Comparison of ENCODE assay signal across 9 cellular contexts in genomic region chrX:57821703-57822375, GRCh38.
DNase-seq lines count a peak whose midpoint lies in the region; ATAC-seq, FAIRE-seq and TF ChIP-seq lines count a peak whose summit lies in the region.
"Had no signal": no experiment of that assay in that cellular context is flagged by ENCODE, and none has a peak within 500 bp of the region (broad histone marks: within the 10 kb centered on the region; RNA-seq: fewer than 3 reads in every experiment).

No MANE protein-coding gene starts in this region.

- no peak for TF ChIP-seq POLR2A in breast epithelium (IDR thresholded peaks at IDR 0.05)

- DNase-seq in DMS 273 treated with DMSO at 0.1 percent for 48 hours (lab: John Stamatoyannopoulos, UW) (peak; percentile 13), LHCN-M2 (ENCODE audit: low read depth) (peak; percentile 66), PC-9 (peak in 1 of 2 experiments; percentile 6), breast epithelium (ENCODE audit: low spot score in 2 of 2) (peak in 1 of 2 donors; percentile 17)
- peak; percentile 11 to 13 for DNase-seq in stimulated activated naive CD8-positive, alpha-beta T cell treated with anti-CD3 and anti-CD28 coated beads, Interleukin-15, amount 100 ng/mL, for 72 hours

- H3K4me2 ChIP-seq in PC-9: peak overlapping the region; percentile 36

- no peaks in the 10 kb centered on the region for H3F3A ChIP-seq in PC-9 (ENCODE audit: insufficient read depth, low read depth)

- ATAC-seq in GM19351 (IDR thresholded peaks at IDR 0.05; ENCODE audit: unreplicated experiment) (peak; percentile 84), HG03196 (IDR thresholded peaks at IDR 0.05; ENCODE audit: unreplicated experiment) (no peak)
- peak; percentile 54 for ATAC-seq in stimulated activated naive CD8-positive, alpha-beta T cell treated with anti-CD3 and anti-CD28 coated beads, Interleukin-15, amount 100 ng/mL, for 72 hours

- H3K4me3 Mint-ChIP-seq in stimulated activated naive CD8-positive, alpha-beta T cell treated with anti-CD3 and anti-CD28 coated beads, Interleukin-15, amount 100 ng/mL, for 72 hours: peak overlapping the region in 1 of 2 donors; percentile 9
- H3K4me3 Mint-ChIP-seq: stimulated activated naive CD8-positive, alpha-beta T cell treated with anti-CD3 and anti-CD28 coated beads, Interleukin-15, Interleukin-2, amounts not matched to agents 100 ng/mL and 50 ng/mL, for 24 hours had no signal

- no peaks in the 10 kb centered on the region for H3K79me2 ChIP-seq in PC-9 (ENCODE audit: low read depth)

- peak; percentile 75 for TF ChIP-seq CTCF in PC-9 (conservative IDR thresholded peaks at IDR 0.05)
- peak in 2 of 3 donors; percentile 65 to 67 for TF ChIP-seq CTCF in breast epithelium (IDR thresholded peaks at IDR 0.05)

- peak overlapping the region; percentile 13; the same call in 1 of the 2 replicates for H3K4me3 ChIP-seq in PC-9
- peak overlapping the region in 2 of 3 donors; percentile 15 to 36 for H3K4me3 ChIP-seq in breast epithelium

- peaks cover 6% of the 10 kb centered on the region for H3K4me1 Mint-ChIP-seq in stimulated activated naive CD8-positive, alpha-beta T cell treated with anti-CD3 and anti-CD28 coated beads, Interleukin-15, amount 100 ng/mL, for 72 hours

- H4K20me1 ChIP-seq in PC-9 (ENCODE audit: insufficient read depth): no peaks in the 10 kb centered on the region

- H3K9me3 ChIP-seq in PC-9 (ENCODE audit: insufficient read depth, low read depth) (no peaks in the 10 kb centered on the region), breast epithelium (no peaks in the 10 kb centered on the region)

- peak; percentile 99 for FAIRE-seq in islet of Langerhans (lab: Jason Lieb, UNC)

- POLR2A ChIA-PET in PC-9 (lab: Charles Lee; ENCODE audit: unreplicated experiment): no interaction called here

- H3K27ac ChIP-seq in PC-9 (no peak overlapping the region), breast epithelium (no peak overlapping the region)

- H3K27me3 Mint-ChIP-seq in stimulated activated naive CD8-positive, alpha-beta T cell treated with anti-CD3 and anti-CD28 coated beads, Interleukin-15, amount 100 ng/mL, for 72 hours: no peaks in the 10 kb centered on the region
- H3K27me3 Mint-ChIP-seq: stimulated activated naive CD8-positive, alpha-beta T cell treated with anti-CD3 and anti-CD28 coated beads, Interleukin-15, Interleukin-2, amounts not matched to agents 100 ng/mL and 50 ng/mL, for 24 hours had no signal

- H3K9me2 ChIP-seq in PC-9 (ENCODE audit: insufficient read depth): no peaks in the 10 kb centered on the region

- intact Hi-C loops in PC-9 (cut with micrococcal nuclease; ENCODE audit: unreplicated experiment) (loop anchor here (5.0 to 10.0 kb wide), 3 partner anchors 105 to 1057 kb away; no protein-coding TSS in a partner anchor), breast epithelium (cut with DNase I; ENCODE audit: low total_unique reads) (no loop called here)

- H3K4me1 ChIP-seq in PC-9 (replicated peaks; ENCODE audit: insufficient read depth): no peaks in the 10 kb centered on the region
- H3K4me1 ChIP-seq in breast epithelium: no peaks in the 10 kb centered on the region

- no TSS peak for BruUV-seq in PC-9 (replicated peaks; lab: Mats Ljungman, UMichigan)

- H3K27ac Mint-ChIP-seq in stimulated activated naive CD8-positive, alpha-beta T cell treated with anti-CD3 and anti-CD28 coated beads, Interleukin-15, amount 100 ng/mL, for 72 hours: no peak overlapping the region
- H3K27ac Mint-ChIP-seq: stimulated activated naive CD8-positive, alpha-beta T cell treated with anti-CD3 and anti-CD28 coated beads, Interleukin-15, Interleukin-2, amounts not matched to agents 100 ng/mL and 50 ng/mL, for 24 hours had no signal

- H2AFZ ChIP-seq in PC-9: no peak overlapping the region

- no peaks in the 10 kb centered on the region for H3K36me3 ChIP-seq in PC-9 (ENCODE audit: low read depth)
- no peaks in the 10 kb centered on the region for H3K36me3 ChIP-seq in breast epithelium

- no peaks in the 10 kb centered on the region for H3K27me3 ChIP-seq in PC-9 (ENCODE audit: insufficient read depth, low read depth)
- H3K27me3 ChIP-seq in breast epithelium: peaks cover 0 to 7% of the 10 kb centered on the region in 2 donors

- no peaks in the 10 kb centered on the region for H3K9me3 Mint-ChIP-seq in stimulated activated naive CD8-positive, alpha-beta T cell treated with anti-CD3 and anti-CD28 coated beads, Interleukin-15, amount 100 ng/mL, for 72 hours
- H3K9me3 Mint-ChIP-seq: stimulated activated naive CD8-positive, alpha-beta T cell treated with anti-CD3 and anti-CD28 coated beads, Interleukin-15, Interleukin-2, amounts not matched to agents 100 ng/mL and 50 ng/mL, for 24 hours had no signal

- CTCF ChIA-PET in PC-9 (lab: Charles Lee): no interaction called here
